ENCODE assay signal across 8 cellular contexts in the genomic region with DNA sequence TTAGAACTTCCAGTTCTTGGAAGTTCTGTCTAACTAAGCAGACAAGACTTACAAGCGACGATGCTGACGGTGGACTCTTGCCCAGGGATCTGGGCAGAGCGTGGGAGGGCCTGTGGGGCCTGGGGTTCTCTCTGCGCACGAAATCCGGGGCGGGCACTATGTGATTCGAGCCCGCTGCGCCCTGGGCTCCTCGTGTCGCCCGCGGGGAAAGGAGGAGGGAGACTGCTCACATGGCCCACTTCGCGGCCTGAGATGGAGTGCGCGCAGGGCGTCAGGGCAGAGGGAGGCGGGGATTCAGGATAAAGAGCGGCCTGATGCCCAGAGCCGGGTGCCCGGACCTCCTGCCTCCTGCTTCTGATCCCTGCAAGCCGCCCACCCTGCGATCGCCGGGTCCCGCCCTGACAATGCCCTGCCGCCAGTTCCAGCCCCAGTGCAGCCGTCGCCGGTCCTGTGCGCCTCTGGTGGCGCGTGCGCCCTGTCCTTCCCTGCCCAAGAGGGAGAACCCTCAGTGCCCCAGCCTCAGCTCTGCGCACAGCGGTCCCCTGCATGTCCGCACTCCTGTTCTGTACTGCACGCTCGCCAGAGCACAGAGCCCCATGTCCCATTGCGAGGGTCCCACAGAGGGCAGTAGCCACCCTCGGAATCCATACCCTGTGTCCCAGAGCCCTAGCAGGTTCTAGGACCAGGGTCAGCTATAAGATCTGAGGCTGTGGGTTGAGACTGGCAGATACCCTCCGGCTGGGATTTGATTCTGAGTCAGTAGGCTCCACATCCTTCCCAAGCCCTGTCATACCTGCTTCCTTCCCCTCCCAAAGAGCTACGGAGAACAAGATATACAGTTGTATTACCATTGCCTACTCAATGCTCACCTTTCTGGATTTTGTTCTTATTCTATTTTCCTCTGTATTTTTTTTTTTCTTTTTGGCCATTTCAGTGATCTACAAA.
DNase-seq lines count a peak whose midpoint lies in the region; ATAC-seq and TF ChIP-seq lines count a peak whose summit lies in the region.

No MANE protein-coding gene starts in this region.

- no peak overlapping the region for H4K8ac ChIP-seq in mesendoderm (ENCODE audit: low read depth, low read length)

- no peaks in the 10 kb centered on the region for H3K9me3 ChIP-seq in CD8-positive, alpha-beta memory T cell (ENCODE audit: low read length)
- H3K9me3 ChIP-seq in upper lobe of right lung = no peaks in the 10 kb centered on the region

- intact Hi-C loops in upper lobe of right lung (cut with DNase I) = no loop called here

- H3K4me3 Mint-ChIP-seq in CD8-positive, alpha-beta memory T cell = peak overlapping the region; percentile 55 to 86 (median 69)

- TF ChIP-seq CTCF in coronary artery (IDR thresholded peaks at IDR 0.05) = no peak
- no peak for TF ChIP-seq CTCF in upper lobe of right lung (IDR thresholded peaks at IDR 0.05)

- no peaks in the 10 kb centered on the region for H3K36me3 ChIP-seq in CD8-positive, alpha-beta memory T cell (ENCODE audit: insufficient read depth, low read length)
- H3K36me3 ChIP-seq in mesendoderm (ENCODE audit: control insufficient read depth, insufficient read depth, low read length) (no peaks in the 10 kb centered on the region), upper lobe of right lung (no peaks in the 10 kb centered on the region)

- H3K4me1 Mint-ChIP-seq in CD8-positive, alpha-beta memory T cell = peaks cover 7 to 16% (median 15%) of the 10 kb centered on the region in 3 donors

- H3K79me1 ChIP-seq in mesendoderm (ENCODE audit: low read length) = no peaks in the 10 kb centered on the region

- no peaks in the 10 kb centered on the region for H3K9me3 Mint-ChIP-seq in CD8-positive, alpha-beta memory T cell

- POLR2A ChIA-PET in CD8-positive, alpha-beta memory T cell (lab: Charles Lee) = no interaction called here

- H3K56ac ChIP-seq in mesendoderm (ENCODE audit: low read length) = peak overlapping the region; percentile 51

- H2AK5ac ChIP-seq in mesendoderm (ENCODE audit: low read length) = no peak overlapping the region

- peaks cover 17% of the 10 kb centered on the region for H3K27me3 ChIP-seq in CD8-positive, alpha-beta memory T cell (ENCODE audit: insufficient read depth, low read length, poor library complexity, severe bottlenecking)
- H3K27me3 ChIP-seq in mesendoderm (ENCODE audit: insufficient read depth, low read length, poor library complexity) (no peaks in the 10 kb centered on the region), upper lobe of right lung (peaks cover 16% of the 10 kb centered on the region)

- no peak overlapping the region for H3K18ac ChIP-seq in mesendoderm (ENCODE audit: low read length)

- no peak overlapping the region for H2BK120ac ChIP-seq in mesendoderm (ENCODE audit: low read depth, low read length)

- H3K27ac Mint-ChIP-seq in CD8-positive, alpha-beta memory T cell = peak overlapping the region in 2 of 8 donors; percentile 31 to 58

- H3K36me3 Mint-ChIP-seq in CD8-positive, alpha-beta memory T cell = no peaks in the 10 kb centered on the region

- H3K23ac ChIP-seq in mesendoderm (ENCODE audit: low read length) = no peak overlapping the region

- in situ Hi-C loops in ACHN (cut with HindIII; ENCODE audit: low pct_ligation_motif_present, low pct_unique_long_range_greater_than_20kb, low sequenced_read_pairs) = no loop called here

- peak overlapping the region; percentile 25 for H3K9ac ChIP-seq in mesendoderm (ENCODE audit: low read length)

- peak overlapping the region; percentile 17 for H3K4me3 ChIP-seq in CD8-positive, alpha-beta memory T cell (ENCODE audit: low read length)
- H3K4me3 ChIP-seq in coronary artery = peak overlapping the region; percentile 58
- no peak overlapping the region for H3K4me3 ChIP-seq in mesendoderm (ENCODE audit: low read length)
- peak overlapping the region; percentile 38 for H3K4me3 ChIP-seq in upper lobe of right lung

- no peak overlapping the region for H4K5ac ChIP-seq in mesendoderm (ENCODE audit: low read length)

- no peak overlapping the region for H3K27ac ChIP-seq in CD8-positive, alpha-beta memory T cell (ENCODE audit: low read depth, low read length)
- H3K27ac ChIP-seq in coronary artery (no peak overlapping the region), mesendoderm (ENCODE audit: low read depth, low read length) (no peak overlapping the region), upper lobe of right lung (peak overlapping the region; percentile 39)

- no peak overlapping the region for H2BK5ac ChIP-seq in mesendoderm (ENCODE audit: low read length)

- peaks cover 38 to 60% of the 10 kb centered on the region in 2 donors for H3K27me3 Mint-ChIP-seq in CD8-positive, alpha-beta memory T cell

- CTCF ChIA-PET in CD8-positive, alpha-beta memory T cell (lab: Charles Lee) = interaction anchor here (1.6 to 1.9 kb wide), 2 partner anchors 100 to 180 kb away, joined by 5 to 9 read pairs; a partner anchor contains a TSS

- WGBS in mesendoderm (ENCODE audit: extremely low coverage, insufficient coverage, low lambda C conversion rate) = no CpG with 5 or more reads among the region's 46 CpGs

- ATAC-seq in upper lobe of right lung (peak; percentile 97), GM21723 (IDR thresholded peaks at IDR 0.05; ENCODE audit: unreplicated experiment) (no peak)

- peak overlapping the region; percentile 13 for H3K4me2 ChIP-seq in mesendoderm (ENCODE audit: low read length)

- H2BK15ac ChIP-seq in mesendoderm (replicated peaks; ENCODE audit: low read depth) = no peak overlapping the region

- H3K4me1 ChIP-seq in CD8-positive, alpha-beta memory T cell (ENCODE audit: insufficient read depth, low read length) = peaks cover 4% of the 10 kb centered on the region
- H3K4me1 ChIP-seq in mesendoderm (ENCODE audit: control insufficient read depth, low read depth, low read length) (no peaks in the 10 kb centered on the region), upper lobe of right lung (no peaks in the 10 kb centered on the region)

- peak in 3 of 5 donors; percentile 4 to 49 (median 16) for DNase-seq in CD8-positive, alpha-beta memory T cell
- DNase-seq in OCI-M1 (lab: John Stamatoyannopoulos, UW) (peak; percentile 31), coronary artery (ENCODE audit: low spot score) (no peak), mesendoderm (peak; percentile 55), upper lobe of right lung (peak; percentile 86), germinal center (ENCODE audit: low spot score) (no peak), ACHN (no peak)

- no peaks in the 10 kb centered on the region for H3K79me2 ChIP-seq in mesendoderm (ENCODE audit: control insufficient read depth, insufficient read depth, low read length)

- no peak overlapping the region for H3K4ac ChIP-seq in mesendoderm (ENCODE audit: low read depth, low read length)

Comparison
In these comparisons a context has a peak if more than half of its experiments do, and no peak if none do; other contexts are left out.
1. DNase-seq: peak in CD8-positive, alpha-beta memory T cell (3 of 5), OCI-M1 (single experiment), mesendoderm (single experiment) and upper lobe of right lung (single experiment); none in coronary artery (single experiment), germinal center (single experiment) and ACHN (single experiment).